8 cellular contexts compared by ENCODE assay signal in genomic region chr2:11784747-11785610, GRCh38. TPM values are rescaled to one million over a fixed set of nuclear protein-coding genes. Genes with fewer than 3 reads are reported as not detected.
A peak's percentile ranks its signal among the peaks of the same experiment; 100 is the strongest.
DNase-seq lines count a peak whose midpoint lies in the region; ATAC-seq and TF ChIP-seq lines count a peak whose summit lies in the region.

No MANE protein-coding gene starts in this region.

- in situ Hi-C loops in GM13977 (cut with MboI; ENCODE audit: low pct_unique_long_range_greater_than_20kb, low sequenced_read_pairs, unreplicated experiment) = loop anchor here (10.0 kb wide), 1 partner anchor 100 kb away; no protein-coding TSS in a partner anchor

- peak; percentile 77 for TF ChIP-seq CTCF in GM13977 (IDR thresholded peaks at IDR 0.05; ENCODE audit: extremely low read depth, insufficient read depth, missing control alignments)
- TF ChIP-seq CTCF in Peyer's patch (IDR thresholded peaks at IDR 0.05) = peak; percentile 53 to 89 (median 76)
- peak in 1 of 3 donors; percentile 83 for TF ChIP-seq CTCF in omental fat pad (IDR thresholded peaks at IDR 0.05)
- TF ChIP-seq CTCF in uterus (IDR thresholded peaks at IDR 0.05) = peak; percentile 63 to 95 (median 82)

- H3K27ac ChIP-seq in Peyer's patch (no peak overlapping the region), uterus (no peak overlapping the region)

- no peaks in the 10 kb centered on the region for H3K4me1 ChIP-seq in Peyer's patch
- no peaks in the 10 kb centered on the region for H3K4me1 ChIP-seq in uterus

- no peak for TF ChIP-seq POLR2A in Peyer's patch (IDR thresholded peaks at IDR 0.05)
- TF ChIP-seq POLR2A in uterus (IDR thresholded peaks at IDR 0.05) = no peak

- DNase-seq in GM13977 (ENCODE audit: low spot score) (peak; percentile 68), Peyer's patch (peak in 2 of 3 donors; percentile 63 to 70), globus pallidus (ENCODE audit: low spot score) (peak; percentile 31), omental fat pad (ENCODE audit: low spot score) (peak; percentile 29), uterus (peak in 1 of 2 donors; percentile 46)
- peak; percentile 49 for DNase-seq in activated naive CD4-positive, alpha-beta T cell treated with Interleukin-2 at 50 U/mL for 16 hours

- intact Hi-C loops in uterus (cut with DNase I; ENCODE audit: low total_unique reads) = no loop called here

- ATAC-seq in omental fat pad (ENCODE audit: low FRiP score) (peak; percentile 19), GM18858 (IDR thresholded peaks at IDR 0.05; ENCODE audit: unreplicated experiment) (no peak), GM21526 (IDR thresholded peaks at IDR 0.05; ENCODE audit: low FRiP score, unreplicated experiment) (no peak)

- peaks cover 0 to 91% (median 0%) of the 10 kb centered on the region in 3 donors for H3K36me3 ChIP-seq in Peyer's patch
- no peaks in the 10 kb centered on the region for H3K36me3 ChIP-seq in uterus

- H3K27me3 ChIP-seq in Peyer's patch (no peaks in the 10 kb centered on the region), uterus (no peaks in the 10 kb centered on the region)

- H3K4me3 ChIP-seq in Peyer's patch = peak overlapping the region in 2 of 4 donors; percentile 30 to 39
- peak overlapping the region in 1 of 2 donors; percentile 12 for H3K4me3 ChIP-seq in uterus

- no peaks in the 10 kb centered on the region for H3K9me3 ChIP-seq in Peyer's patch
- no peaks in the 10 kb centered on the region for H3K9me3 ChIP-seq in uterus

RNA-seq across cellular contexts. Expression of gene LPIN1, which starts 38.5 kb away (rescaled TPM):
- total RNA-seq in Peyer's patch (10 to 100 TPM; 28.7 to 69.3 (median 44.0) TPM), omental fat pad (100 to 1,000 TPM in 1 of 4 donors, 10 to 100 TPM in 3; 72.8 to 104 (median 89.1) TPM), uterus (10 to 100 TPM; 19.0 to 52.3 (median 30.5) TPM)
